Comparison of ENCODE assay signal across 30 cellular contexts in genomic region chr3:54343495-54343894, GRCh38.
"Had no signal": no experiment of that assay in that cellular context is flagged by ENCODE, and none has a peak within 500 bp of the region (broad histone marks: within the 10 kb centered on the region; RNA-seq: fewer than 3 reads in every experiment).

No MANE protein-coding gene starts in this region.

- H3K9me3 Mint-ChIP-seq: activated CD4-positive, alpha-beta memory T cell treated with anti-CD3 and anti-CD28 coated beads for 36 hours; activated CD4-positive, alpha-beta T cell treated with anti-CD3 and anti-CD28 coated beads, Interleukin-2, amount 10 ng/mL, durations not matched to agents 24 days and 14 days; activated naive CD4-positive, alpha-beta T cell treated with anti-CD3 and anti-CD28 coated beads, Interleukin-2, amount 10 ng/mL, durations not matched to agents 7 days and 5 days; activated naive CD4-positive, alpha-beta T cell treated with anti-CD3 and anti-CD28 coated beads, Interleukin-2, amount 50 U/mL, for 72 hours; activated T-cell treated with anti-CD3 and anti-CD28 coated beads, Interleukin-2, amount 50 U/mL, for 24 hours; dendritic cell treated with granulocyte-macrophage colony-stimulating factor and Interleukin-4, amounts not matched to agents 40 ng/mL and 50 ng/mL, for 4 days had no signal

- H3K4me1 Mint-ChIP-seq: activated CD4-positive, alpha-beta T cell treated with anti-CD3 and anti-CD28 coated beads for 36 hours; activated CD4-positive, alpha-beta T cell treated with anti-CD3 and anti-CD28 coated beads, Interleukin-2, amount 10 ng/mL, durations not matched to agents 24 days and 14 days; activated naive CD4-positive, alpha-beta T cell treated with anti-CD3 and anti-CD28 coated beads, Interleukin-2, amount 10 ng/mL, durations not matched to agents 7 days and 5 days; activated naive CD8-positive, alpha-beta T cell treated with anti-CD3 and anti-CD28 coated beads, Interleukin-2, amount 10 ng/mL, durations not matched to agents 7 days and 5 days had no signal

- H3K27me3 ChIP-seq: ascending aorta, breast epithelium, cardiac muscle cell, colonic mucosa, esophagus squamous epithelium, gastroesophageal sphincter had no signal

- H3K36me3 Mint-ChIP-seq: activated CD4-positive, alpha-beta memory T cell treated with anti-CD3 and anti-CD28 coated beads for 36 hours; activated naive CD4-positive, alpha-beta T cell treated with anti-CD3 and anti-CD28 coated beads, Interleukin-2, amount 10 ng/mL, durations not matched to agents 7 days and 5 days; activated naive CD4-positive, alpha-beta T cell treated with anti-CD3 and anti-CD28 coated beads, Interleukin-2, amount 50 U/mL, for 72 hours; activated naive CD8-positive, alpha-beta T cell treated with anti-CD3 and anti-CD28 coated beads, Interleukin-2, amount 10 ng/mL, durations not matched to agents 7 days and 5 days; brain had no signal

- ATAC-seq: activated CD4-positive, alpha-beta T cell treated with anti-CD3 and anti-CD28 coated beads for 36 hours; activated CD8-positive, alpha-beta T cell treated with anti-CD3 and anti-CD28 coated beads, Interleukin-2, amount 10 ng/mL, durations not matched to agents 7 days and 5 days; activated naive CD4-positive, alpha-beta T cell treated with anti-CD3 and anti-CD28 coated beads, Interleukin-2, amount 50 U/mL, for 72 hours; activated T-cell treated with anti-CD3 and anti-CD28 coated beads, Interleukin-2, amount 50 U/mL, for 72 hours; gastroesophageal sphincter had no signal

- H3K27ac ChIP-seq: ascending aorta, breast epithelium, cardiac muscle cell, colonic mucosa, dorsolateral prefrontal cortex, epithelial cell of prostate, esophagus squamous epithelium, gastroesophageal sphincter had no signal

- H3K9me3 ChIP-seq: ascending aorta, breast epithelium, colonic mucosa, esophagus squamous epithelium, gastroesophageal sphincter had no signal

- H3K27me3 Mint-ChIP-seq: activated T-cell treated with anti-CD3 and anti-CD28 coated beads, Interleukin-2, amount 50 U/mL, for 24 hours had no signal

- H3K27ac Mint-ChIP-seq: activated CD4-positive, alpha-beta memory T cell treated with anti-CD3 and anti-CD28 coated beads for 36 hours; activated CD4-positive, alpha-beta T cell treated with anti-CD3 and anti-CD28 coated beads for 36 hours; activated CD4-positive, alpha-beta T cell treated with anti-CD3 and anti-CD28 coated beads, Interleukin-2, amount 10 ng/mL, durations not matched to agents 24 days and 14 days; activated CD8-positive, alpha-beta T cell treated with anti-CD3 and anti-CD28 coated beads, Interleukin-2, amount 10 ng/mL, durations not matched to agents 7 days and 5 days; activated naive CD4-positive, alpha-beta T cell treated with anti-CD3 and anti-CD28 coated beads, Interleukin-2, amount 10 ng/mL, durations not matched to agents 7 days and 5 days; activated naive CD4-positive, alpha-beta T cell treated with anti-CD3 and anti-CD28 coated beads, Interleukin-2, amount 50 U/mL, for 72 hours; activated naive CD8-positive, alpha-beta T cell treated with anti-CD3 and anti-CD28 coated beads, Interleukin-2, amount 10 ng/mL, durations not matched to agents 7 days and 5 days; activated T-cell treated with anti-CD3 and anti-CD28 coated beads, Interleukin-2, amount 50 U/mL, for 24 hours; activated T-cell treated with anti-CD3 and anti-CD28 coated beads, Interleukin-2, amount 50 U/mL, for 72 hours; brain; dendritic cell treated with granulocyte-macrophage colony-stimulating factor and Interleukin-4, amounts not matched to agents 40 ng/mL and 50 ng/mL, for 4 days had no signal

- H3K4me1 ChIP-seq: ascending aorta, breast epithelium, colonic mucosa, esophagus squamous epithelium, gastroesophageal sphincter had no signal

- H3K4me3 Mint-ChIP-seq: activated CD4-positive, alpha-beta memory T cell treated with anti-CD3 and anti-CD28 coated beads for 36 hours; activated CD4-positive, alpha-beta T cell treated with anti-CD3 and anti-CD28 coated beads for 36 hours; activated CD4-positive, alpha-beta T cell treated with anti-CD3 and anti-CD28 coated beads, Interleukin-2, amount 10 ng/mL, durations not matched to agents 24 days and 14 days; activated CD8-positive, alpha-beta T cell treated with anti-CD3 and anti-CD28 coated beads, Interleukin-2, amount 10 ng/mL, durations not matched to agents 7 days and 5 days; activated naive CD4-positive, alpha-beta T cell treated with anti-CD3 and anti-CD28 coated beads, Interleukin-2, amount 10 ng/mL, durations not matched to agents 7 days and 5 days; activated naive CD8-positive, alpha-beta T cell treated with anti-CD3 and anti-CD28 coated beads, Interleukin-2, amount 10 ng/mL, durations not matched to agents 7 days and 5 days; activated T-cell treated with anti-CD3 and anti-CD28 coated beads, Interleukin-2, amount 50 U/mL, for 24 hours; activated T-cell treated with anti-CD3 and anti-CD28 coated beads, Interleukin-2, amount 50 U/mL, for 72 hours; brain; dendritic cell treated with granulocyte-macrophage colony-stimulating factor and Interleukin-4, amounts not matched to agents 40 ng/mL and 50 ng/mL, for 4 days had no signal

- H3K4me3 ChIP-seq: ascending aorta, breast epithelium, cardiac muscle cell, colonic mucosa, dorsolateral prefrontal cortex, esophagus squamous epithelium, gastroesophageal sphincter had no signal

- H3K36me3 ChIP-seq: ascending aorta, breast epithelium, cardiac muscle cell, colonic mucosa, esophagus squamous epithelium, gastroesophageal sphincter had no signal

- DNase-seq: activated CD4-positive, alpha-beta memory T cell treated with anti-CD3 and anti-CD28 coated beads for 36 hours; activated CD4-positive, alpha-beta T cell treated with anti-CD3 and anti-CD28 coated beads for 36 hours; activated CD4-positive, alpha-beta T cell treated with anti-CD3 and anti-CD28 coated beads, Interleukin-2, amount 10 ng/mL, durations not matched to agents 24 days and 14 days; activated CD4-positive, CD25-positive, alpha-beta regulatory T cell; activated CD4-positive, CD25-positive, alpha-beta regulatory T cell treated with anti-CD3 and anti-CD28 coated beads, Interleukin-2, amount 50 U/mL, for 72 hours; activated CD8-positive, alpha-beta memory T cell treated with anti-CD3 and anti-CD28 coated beads, Interleukin-2, amount 50 U/mL, for 48 hours; activated CD8-positive, alpha-beta T cell treated with anti-CD3 and anti-CD28 coated beads, Interleukin-2, amount 10 ng/mL, durations not matched to agents 7 days and 5 days; activated gamma-delta T cell; activated naive CD4-positive, alpha-beta T cell; activated naive CD4-positive, alpha-beta T cell treated with anti-CD3 and anti-CD28 coated beads, Interleukin-2, amount 10 ng/mL, durations not matched to agents 7 days and 5 days; activated naive CD8-positive, alpha-beta T cell treated with anti-CD3 and anti-CD28 coated beads, Interleukin-2, amount 10 ng/mL, durations not matched to agents 7 days and 5 days; activated T-cell treated with anti-CD3 and anti-CD28 coated beads for 4 hours; activated T-cell treated with anti-CD3 and anti-CD28 coated beads, Interleukin-2, amount 50 U/mL, for 24 hours; activated T-cell treated with anti-CD3 and anti-CD28 coated beads, Interleukin-2, amount 50 U/mL, for 72 hours; central memory CD4-positive, alpha-beta T cell; cerebellar nuclear complex; colonic mucosa; dorsolateral prefrontal cortex; effector memory CD4-positive, alpha-beta T cell; esophagus squamous epithelium; foreskin melanocyte; T-helper 2 cell had no signal
